ENCODE assay signal across 23 cellular contexts in genomic region chr1:158103275-158103674, GRCh38.
"Had no signal": no experiment of that assay in that cellular context is flagged by ENCODE, and none has a peak within 500 bp of the region (broad histone marks: within the 10 kb centered on the region; RNA-seq: fewer than 3 reads in every experiment).

No MANE protein-coding gene starts in this region.

- H3K9me3 ChIP-seq: colonic mucosa, heart left ventricle, left ventricle myocardium inferior, lower lobe of right lung, neutrophil, spleen, stomach, tibial artery, upper lobe of left lung, uterus had no signal

- H3K27me3 ChIP-seq: colonic mucosa, spleen, uterus had no signal

- ATAC-seq: heart left ventricle; left cardiac atrium; lower lobe of right lung; sciatic nerve; stimulated activated naive B cell treated with anti-CD40 and anti-IgM and Interleukin-4, amounts not matched to agents 10 μg/mL and 1 μg/mL and 100 μg/mL, for 72 hours had no signal

- H3K4me1 ChIP-seq: lower lobe of right lung, stomach, upper lobe of left lung, uterus had no signal

- H3K4me3 ChIP-seq: colonic mucosa, heart left ventricle, left ventricle myocardium inferior, lower lobe of right lung, spleen, stomach, tibial artery, upper lobe of left lung, uterus had no signal

- DNase-seq: colonic mucosa; dermis blood vessel endothelial cell; effector CD4-positive, alpha-beta T cell; foreskin melanocyte; heart left ventricle; hypothalamus; kidney; left cardiac atrium; left ventricle myocardium inferior; lower lobe of right lung; naive B cell; nephron progenitor cell; spleen; stimulated activated CD4-positive, alpha-beta T cell treated with anti-CD3 and anti-CD28 coated beads, Interleukin-15, amount 100 ng/mL, for 24 hours; stimulated activated CD4-positive, alpha-beta T cell treated with anti-CD3 and anti-CD28 coated beads, Interleukin-1b, Interleukin-23, amount 100 ng/mL, for 48 hours; stimulated activated CD4-positive, alpha-beta T cell treated with anti-CD3 and anti-CD28 coated beads, Interleukin-4, amount 100 ng/mL, for 24 hours; stimulated activated naive B cell treated with anti-CD40 and anti-IgM and Interleukin-4, amounts not matched to agents 10 μg/mL and 1 μg/mL and 100 μg/mL, for 72 hours; stomach; tibial artery; upper lobe of left lung; uterus had no signal

- H3K27ac ChIP-seq: colonic mucosa, heart left ventricle, left ventricle myocardium inferior, lower lobe of right lung, neutrophil, spleen, stomach, tibial artery, upper lobe of left lung, uterus had no signal

- H3K36me3 ChIP-seq: colonic mucosa, heart left ventricle, left ventricle myocardium inferior, lower lobe of right lung, neutrophil, spleen, stomach, tibial artery, upper lobe of left lung, uterus had no signal

- FAIRE-seq: kidney had no signal
